Comparison of ENCODE assay signal across 33 cellular contexts in genomic region chr2:26631401-26631800, GRCh38. TPM values are rescaled to one million over a fixed set of nuclear protein-coding genes. Genes with fewer than 3 reads are reported as not detected.
"Had no signal": no experiment of that assay in that cellular context is flagged by ENCODE, and none has a peak within 500 bp of the region (broad histone marks: within the 10 kb centered on the region; RNA-seq: fewer than 3 reads in every experiment).

No MANE protein-coding gene starts in this region.

- H3K4me3 Mint-ChIP-seq: activated CD4-positive, alpha-beta T cell treated with anti-CD3 and anti-CD28 coated beads for 36 hours; activated naive CD8-positive, alpha-beta T cell; activated T-cell treated with anti-CD3 and anti-CD28 coated beads, Interleukin-2, amount 50 U/mL, for 72 hours; dendritic cell treated with granulocyte-macrophage colony-stimulating factor and Interleukin-4, amounts not matched to agents 40 ng/mL and 50 ng/mL, for 4 days; immature natural killer cell; memory B cell; nephron; stimulated activated effector memory CD8-positive, alpha-beta T cell treated with anti-CD3 and anti-CD28 coated beads, Interleukin-12 subunit alpha, Interleukin-12 subunit beta, amount 100 ng/mL, for 72 hours; stimulated activated naive CD8-positive, alpha-beta T cell treated with anti-CD3 and anti-CD28 coated beads, Interleukin-15, Interleukin-2, amounts not matched to agents 100 ng/mL and 50 ng/mL, for 24 hours had no signal

- ATAC-seq: activated CD4-positive, alpha-beta T cell treated with anti-CD3 and anti-CD28 coated beads for 36 hours; activated T-cell treated with anti-CD3 and anti-CD28 coated beads, Interleukin-2, amount 50 U/mL, for 72 hours; foreskin keratinocyte; sciatic nerve; stimulated activated effector memory CD8-positive, alpha-beta T cell treated with anti-CD3 and anti-CD28 coated beads, Interleukin-12 subunit alpha, Interleukin-12 subunit beta, amount 100 ng/mL, for 72 hours had no signal

- H3K4me1 ChIP-seq: ascending aorta, foreskin keratinocyte, heart left ventricle, upper lobe of left lung, vagina had no signal

- H3K27me3 Mint-ChIP-seq: stimulated activated naive CD8-positive, alpha-beta T cell treated with anti-CD3 and anti-CD28 coated beads, Interleukin-15, Interleukin-2, amounts not matched to agents 100 ng/mL and 50 ng/mL, for 24 hours had no signal

- FAIRE-seq: kidney had no signal

- DNase-seq: activated CD4-positive, alpha-beta T cell treated with anti-CD3 and anti-CD28 coated beads for 36 hours; activated CD4-positive, CD25-positive, alpha-beta regulatory T cell; activated effector memory CD4-positive, alpha-beta T cell treated with Interleukin-2 at 50 U/mL for 16 hours; activated naive CD4-positive, alpha-beta T cell treated with Interleukin-2 at 50 U/mL for 16 hours; activated T-cell treated with anti-CD3 and anti-CD28 coated beads for 4 hours; activated T-cell treated with anti-CD3 and anti-CD28 coated beads, Interleukin-2, amount 50 U/mL, for 72 hours; caudate nucleus; hypothalamus; immature natural killer cell; stimulated activated CD4-positive, alpha-beta T cell treated with anti-CD3 and anti-CD28 coated beads, Interleukin-4, amount 100 ng/mL, for 24 hours had no signal

- H3K27ac Mint-ChIP-seq: activated CD4-positive, alpha-beta T cell treated with anti-CD3 and anti-CD28 coated beads for 36 hours; activated naive CD8-positive, alpha-beta T cell; activated T-cell treated with anti-CD3 and anti-CD28 coated beads, Interleukin-2, amount 50 U/mL, for 72 hours; dendritic cell treated with granulocyte-macrophage colony-stimulating factor and Interleukin-4, amounts not matched to agents 40 ng/mL and 50 ng/mL, for 4 days; memory B cell; nephron; stimulated activated effector memory CD8-positive, alpha-beta T cell treated with anti-CD3 and anti-CD28 coated beads, Interleukin-12 subunit alpha, Interleukin-12 subunit beta, amount 100 ng/mL, for 72 hours; stimulated activated naive CD8-positive, alpha-beta T cell treated with anti-CD3 and anti-CD28 coated beads, Interleukin-15, Interleukin-2, amounts not matched to agents 100 ng/mL and 50 ng/mL, for 24 hours had no signal

- H3K9me3 ChIP-seq: ascending aorta, esophagus muscularis mucosa, heart left ventricle, neutrophil, thoracic aorta, upper lobe of left lung, vagina had no signal

- H3K4me3 ChIP-seq: ascending aorta, esophagus muscularis mucosa, heart left ventricle, skin epidermis, thoracic aorta, upper lobe of left lung, vagina had no signal

- H3K36me3 ChIP-seq: ascending aorta, esophagus muscularis mucosa, heart left ventricle, neutrophil, thoracic aorta, upper lobe of left lung, vagina had no signal

- H3K4me1 Mint-ChIP-seq: activated CD4-positive, alpha-beta T cell treated with anti-CD3 and anti-CD28 coated beads for 36 hours; immature natural killer cell; memory B cell; nephron had no signal

- H3K27ac ChIP-seq: ascending aorta, foreskin keratinocyte, heart left ventricle, neutrophil, skin epidermis, thoracic aorta, upper lobe of left lung, vagina had no signal

- H3K9me3 Mint-ChIP-seq: activated T-cell treated with anti-CD3 and anti-CD28 coated beads, Interleukin-2, amount 50 U/mL, for 72 hours; dendritic cell treated with granulocyte-macrophage colony-stimulating factor and Interleukin-4, amounts not matched to agents 40 ng/mL and 50 ng/mL, for 4 days; immature natural killer cell; memory B cell; nephron; stimulated activated effector memory CD8-positive, alpha-beta T cell treated with anti-CD3 and anti-CD28 coated beads, Interleukin-12 subunit alpha, Interleukin-12 subunit beta, amount 100 ng/mL, for 72 hours; stimulated activated naive CD8-positive, alpha-beta T cell treated with anti-CD3 and anti-CD28 coated beads, Interleukin-15, Interleukin-2, amounts not matched to agents 100 ng/mL and 50 ng/mL, for 24 hours had no signal

- H3K36me3 Mint-ChIP-seq: activated naive CD8-positive, alpha-beta T cell; immature natural killer cell; memory B cell; stimulated activated effector memory CD8-positive, alpha-beta T cell treated with anti-CD3 and anti-CD28 coated beads, Interleukin-12 subunit alpha, Interleukin-12 subunit beta, amount 100 ng/mL, for 72 hours had no signal

- H3K27me3 ChIP-seq: ascending aorta, esophagus muscularis mucosa, upper lobe of left lung, vagina had no signal

RNA-seq across cellular contexts. Expression of gene CIB4, which starts 9.8 kb away (rescaled TPM):
- total RNA-seq: activated CD4-positive, alpha-beta T cell treated with anti-CD3 and anti-CD28 coated beads for 36 hours; activated T-cell treated with anti-CD3 and anti-CD28 coated beads, Interleukin-2, amount 50 U/mL, for 72 hours; ascending aorta; esophagus muscularis mucosa; foreskin keratinocyte; heart left ventricle; kidney; lower leg skin; mononuclear cell; osteocyte; progenitor cell of endocrine pancreas; renal cortical epithelial cell; sciatic nerve; T-helper 2 cell treated with Interferon-gamma antibody and Interleukin-4, amounts not matched to agents 100 ng/mL and 5 ng/mL, for 36 hours; thoracic aorta; upper lobe of left lung; vagina had no signal
- polyA plus RNA-seq: foreskin keratinocyte, heart left ventricle, immature natural killer cell had no signal
